ENCODE assay signal across 8 cellular contexts in the genomic region with DNA sequence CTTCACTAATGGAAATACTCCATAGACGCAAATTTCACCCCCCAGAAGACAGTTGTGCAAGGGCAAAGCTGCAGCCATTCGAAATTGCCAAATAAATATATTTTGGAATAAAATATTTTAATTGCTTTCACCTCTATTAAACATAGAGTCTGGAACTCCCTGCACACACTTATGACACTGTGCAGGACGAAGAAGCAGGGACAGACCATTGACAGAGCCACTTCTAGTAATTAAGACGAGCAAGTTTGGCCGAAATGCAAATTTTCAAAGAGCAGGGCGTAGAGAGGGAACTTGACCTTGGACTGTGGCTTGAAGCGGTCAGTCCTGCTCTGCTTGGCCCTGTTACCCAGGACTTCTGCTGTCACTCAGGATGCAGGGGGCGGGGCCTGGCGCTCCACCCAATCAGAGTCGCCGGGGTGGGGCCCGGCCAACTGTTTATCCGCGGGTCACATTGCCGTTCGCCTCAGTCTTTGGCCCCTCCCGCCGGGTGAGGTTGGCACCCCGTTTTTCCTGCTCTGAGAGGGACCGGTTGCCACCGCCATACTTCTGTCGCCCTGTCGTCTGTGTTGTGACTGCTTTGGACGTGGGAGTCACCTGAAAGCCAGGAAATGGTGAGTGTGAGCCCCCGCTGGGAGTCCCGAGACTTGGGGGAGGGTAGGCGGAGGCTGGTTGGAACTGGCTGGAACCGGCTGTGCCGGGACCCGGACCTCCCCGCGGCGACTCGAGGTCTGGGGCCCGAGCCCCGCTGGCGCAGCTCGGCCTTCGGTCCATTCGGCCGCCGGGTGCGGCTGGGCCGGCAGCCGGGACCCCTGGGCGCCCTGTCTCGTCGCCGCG. TPM values are rescaled to one million over a fixed set of nuclear protein-coding genes. Genes with fewer than 3 reads are reported as not detected.
A peak's percentile ranks its signal among the peaks of the same experiment; 100 is the strongest.
DNase-seq lines count a peak whose midpoint lies in the region; ATAC-seq and TF ChIP-seq lines count a peak whose summit lies in the region.

TSS of gene ZNF844 (plus strand) at position 466 of the 834 bp plus-strand sequence. CDS start at position 609, 143 bp downstream.

- H3K27me3 ChIP-seq in hepatocyte: no peaks in the 10 kb centered on the region
- H3K27me3 ChIP-seq in psoas muscle (ENCODE audit: insufficient read depth in 3 of 3, low read length in 2 of 3): no peaks in the 10 kb centered on the region
- no peaks in the 10 kb centered on the region for H3K27me3 ChIP-seq in upper lobe of right lung

- H3K9me3 ChIP-seq in hepatocyte (ENCODE audit: low read depth): peaks cover 18% of the 10 kb centered on the region
- peaks cover 39% of the 10 kb centered on the region for H3K9me3 ChIP-seq in psoas muscle
- H3K9me3 ChIP-seq in upper lobe of right lung: peaks cover 7% of the 10 kb centered on the region

- H3K27ac ChIP-seq in hepatocyte (peak within 1 kb of the TSS; percentile 98), psoas muscle (peak within 1 kb of the TSS; percentile 97), upper lobe of right lung (peak within 1 kb of the TSS; percentile 94)

- DNase-seq in AG09309 (ENCODE audit: low read depth) (peak; percentile 49), GM19238 (ENCODE audit: insufficient read length, low spot score) (peak; percentile 85), HT-29 (ENCODE audit: low spot score) (peak; percentile 56), T-helper 2 cell (peak; percentile 13 to 69 (median 49)), astrocyte of the cerebellum (ENCODE audit: low read depth) (peak; percentile 42), hepatocyte (ENCODE audit: low spot score) (peak; percentile 96), psoas muscle (peak; percentile 97), upper lobe of right lung (peak; percentile 99)

- H3K4me2 ChIP-seq in hepatocyte: peak within 1 kb of the TSS; percentile 90

- peak within 1 kb of the TSS; percentile 62 for H2AFZ ChIP-seq in hepatocyte

- H4K20me1 ChIP-seq in hepatocyte (ENCODE audit: insufficient read depth, poor library complexity, severe bottlenecking): no peaks in the 10 kb centered on the region

- H3K4me3 ChIP-seq in AG09309 (ENCODE audit: control insufficient read depth, low read depth, low read length) (peak within 1 kb of the TSS; percentile 53), astrocyte of the cerebellum (ENCODE audit: low read depth, low read length) (peak within 1 kb of the TSS; percentile 70), hepatocyte (peak within 1 kb of the TSS; percentile 76), psoas muscle (peak within 1 kb of the TSS; percentile 95), upper lobe of right lung (peak within 1 kb of the TSS; percentile 82)

- peaks cover 40% of the 10 kb centered on the region for H3K79me2 ChIP-seq in hepatocyte

- intact Hi-C loops in psoas muscle (cut with DNase I) (no loop called here), upper lobe of right lung (cut with DNase I) (no loop called here)

- in situ Hi-C loops in astrocyte of the cerebellum (cut with HindIII; ENCODE audit: low sequenced_read_pairs): no loop called here

- TF ChIP-seq CTCF in AG09309 (IDR thresholded peaks at IDR 0.05; ENCODE audit: control insufficient read depth, insufficient read depth, low read depth, low read length, missing control alignments) (no peak), astrocyte of the cerebellum (IDR thresholded peaks at IDR 0.05; ENCODE audit: low read depth, low read length, missing control alignments) (no peak), hepatocyte (IDR thresholded peaks at IDR 0.05; ENCODE audit: poor library complexity) (no peak), psoas muscle (IDR thresholded peaks at IDR 0.05) (no peak), upper lobe of right lung (IDR thresholded peaks at IDR 0.05) (no peak)

- H3K36me3 ChIP-seq in hepatocyte (replicated peaks; ENCODE audit: insufficient read depth, low read depth) (peaks cover 6% of the 10 kb centered on the region), psoas muscle (ENCODE audit: insufficient read depth in 1 of 2, low read depth in 1 of 2) (no peaks in the 10 kb centered on the region), upper lobe of right lung (no peaks in the 10 kb centered on the region)

- H3K4me1 ChIP-seq in hepatocyte (ENCODE audit: insufficient read depth) (peaks cover 7% of the 10 kb centered on the region), psoas muscle (no peaks in the 10 kb centered on the region), upper lobe of right lung (peaks cover 3% of the 10 kb centered on the region)

- no peaks in the 10 kb centered on the region for H3K9me2 ChIP-seq in hepatocyte (replicated peaks; ENCODE audit: insufficient read depth)

- ATAC-seq in psoas muscle: peak; percentile 98 to 99 (median 98)
- ATAC-seq in upper lobe of right lung: peak; percentile 99

- WGBS in hepatocyte (ENCODE audit: low lambda C conversion rate, missing lambda C conversion rate): 6% methylated on average over 47 of the region's 50 CpGs
- WGBS in psoas muscle, 3 donors: 2 to 4% (median 2%) methylated on average over 28 to 50 of the region's 50 CpGs

RNA-seq across cellular contexts. Expression of gene ZNF844, which starts in this region (rescaled TPM):
- total RNA-seq in HT-29 (2014; rRNA removed; shearing (Covaris generic)): 0.86 and 0.99 TPM in 2 replicates
- total RNA-seq in hepatocyte (11.2 and 13.8 TPM in 2 replicates), psoas muscle (10 to 100 TPM in 1 of 4 donors, 1 to 10 TPM in 3; 4.1 to 12.2 (median 4.6) TPM), upper lobe of right lung (12.0 TPM)
- polyA plus RNA-seq in hepatocyte (3.0 and 4.1 TPM in 2 replicates), psoas muscle (1 to 10 TPM; 1.3 to 2.6 (median 2.3) TPM)

Comparison
In these comparisons a context has a peak if more than half of its experiments do, and no peak if none do; other contexts are left out.
1. Peak in every context shown above with its lines: DNase-seq, ATAC-seq, H3K4me3 ChIP-seq and H3K27ac ChIP-seq.
2. Peak in DNase-seq in HT-29; RNA of the gene not detected or under 1 TPM.
3. DNase-seq: peak in every context shown above with its lines; median percentile 99 in upper lobe of right lung; 97 in psoas muscle; 96 in hepatocyte; 85 in GM19238; 56 in HT-29; 49 in AG09309; 49 in T-helper 2 cell; 42 in astrocyte of the cerebellum.